26 cellular contexts compared by ENCODE assay signal in genomic region chr7:90006988-90007387, GRCh38.
DNase-seq lines count a peak whose midpoint lies in the region; ATAC-seq, FAIRE-seq and TF ChIP-seq lines count a peak whose summit lies in the region.
"Had no signal": no experiment of that assay in that cellular context is flagged by ENCODE, and none has a peak within 500 bp of the region (broad histone marks: within the 10 kb centered on the region; RNA-seq: fewer than 3 reads in every experiment).

No MANE protein-coding gene starts in this region.

- no peaks in the 10 kb centered on the region for H3K79me2 ChIP-seq in H9 (ENCODE audit: insufficient read depth, low read length)
- no peaks in the 10 kb centered on the region for H3K79me2 ChIP-seq in H1 (ENCODE audit: control insufficient read depth in 1 of 2, insufficient read depth in 2 of 2, low read length in 2 of 2)

- H3K4ac ChIP-seq in H9 (ENCODE audit: low read depth, low read length) (no peak overlapping the region), H1 (replicated peaks; ENCODE audit: insufficient read length, low read depth, low read length) (peak overlapping the region; percentile 38)

- H2BK15ac ChIP-seq in H9 (ENCODE audit: low read depth, low read length), result no peak overlapping the region
- H2BK15ac ChIP-seq in H1 (ENCODE audit: low read length), result no peak overlapping the region

- H2AK5ac ChIP-seq in H9 (ENCODE audit: insufficient read length, low read length), result no peak overlapping the region
- no peak overlapping the region for H2AK5ac ChIP-seq in H1 (ENCODE audit: low read depth, low read length)

- no peak overlapping the region for H4K8ac ChIP-seq in H9 (replicated peaks; ENCODE audit: insufficient read length, low read depth, low read length)
- no peak overlapping the region for H4K8ac ChIP-seq in H1 (ENCODE audit: extremely low read depth, insufficient read depth, low read length)

- no peaks in the 10 kb centered on the region for H3K23me2 ChIP-seq in H9 (ENCODE audit: insufficient read length, low read depth, low read length, poor library complexity, severe bottlenecking)
- no peaks in the 10 kb centered on the region for H3K23me2 ChIP-seq in H1 (ENCODE audit: low read depth, low read length)

- in situ Hi-C loops in transverse colon (cut with MboI; ENCODE audit: low pct_ligation_motif_present in 1 of 4, low pct_unique_long_range_greater_than_20kb in 1 of 4, low sequenced_read_pairs in 3 of 4), result no loop called here

- H3K36me3 ChIP-seq in H1 (ENCODE audit: control insufficient read depth in 2 of 4, insufficient read depth in 4 of 4, low read length in 3 of 4) (no peaks in the 10 kb centered on the region), transverse colon (no peaks in the 10 kb centered on the region)
- H3K36me3 ChIP-seq: SJCRH30 had no signal

- TF ChIP-seq POLR2A in H1 (IDR thresholded peaks at IDR 0.05; ENCODE audit: control extremely low read depth in 1 of 2, low read depth in 2 of 2, low read length in 2 of 2) (no peak), transverse colon (IDR thresholded peaks at IDR 0.05) (no peak)

- POLR2A ChIA-PET in H1 (lab: Charles Lee; ENCODE audit: partially characterized antibody), result no interaction called here

- H4K91ac ChIP-seq in H9 (ENCODE audit: insufficient read length, low read depth, low read length) (no peak overlapping the region), H1 (replicated peaks; ENCODE audit: insufficient read length, low read length) (peak overlapping the region; percentile 99)

- H3K4me1 Mint-ChIP-seq in H9, result peaks cover 24 to 26% of the 10 kb centered on the region in 2 experiments
- H3K4me1 Mint-ChIP-seq: CD4-positive, alpha-beta memory T cell; T-helper 17 cell had no signal

- H3K23ac ChIP-seq in H9 (ENCODE audit: insufficient read length, low read depth, low read length) (no peak overlapping the region), H1 (ENCODE audit: insufficient read length) (no peak overlapping the region)

- H2BK20ac ChIP-seq in H9 (ENCODE audit: low read depth, low read length, poor library complexity, severe bottlenecking) (no peak overlapping the region), H1 (ENCODE audit: low read length) (no peak overlapping the region)

- TF ChIP-seq RAD21 in H1 (IDR thresholded peaks at IDR 0.05 in 1 of 2, conservative IDR thresholded peaks at IDR 0.05 in 1 of 2; ENCODE audit: low read depth in 2 of 2, low read length in 2 of 2), result no peak

- H3K27ac Mint-ChIP-seq in H9, result peak overlapping the region in 2 of 3 experiments; percentile 73 to 97; a peak in 5 of 7 replicates
- H3K27ac Mint-ChIP-seq: CD4-positive, alpha-beta memory T cell; T-helper 17 cell had no signal

- no peak overlapping the region for H3K4me3 Mint-ChIP-seq in H9
- H3K4me3 Mint-ChIP-seq: CD4-positive, alpha-beta memory T cell; T-helper 17 cell had no signal

- H3T11ph ChIP-seq in H9 (ENCODE audit: low read length), result no peak overlapping the region

- TF ChIP-seq EP300 in H1 (IDR thresholded peaks at IDR 0.05; ENCODE audit: borderline replicate concordance in 1 of 2, low read depth in 2 of 2, low read length in 2 of 2) (no peak), transverse colon (IDR thresholded peaks at IDR 0.05; ENCODE audit: low read depth) (no peak)

- intact Hi-C loops in transverse colon (cut with DNase I; ENCODE audit: low total_unique reads), result no loop called here

- H3K79me1 ChIP-seq in H9 (ENCODE audit: insufficient read depth, low read depth, low read length, poor library complexity, severe bottlenecking) (no peaks in the 10 kb centered on the region), H1 (ENCODE audit: low read depth, low read length) (no peaks in the 10 kb centered on the region)

- FAIRE-seq in H1 (lab: Jason Lieb, UNC), result no peak
- FAIRE-seq: G401.6, HTR-8/SVneo, K562 had no signal

- DNase-seq in H9 (no peak), NCI-H526 treated with DMSO at 0.1 percent for 48 hours (lab: John Stamatoyannopoulos, UW) (peak; percentile 28), H1 (ENCODE audit: low read depth in 1 of 2, low spot score in 2 of 2) (no peak), transverse colon (peak; percentile 48), ecto neural progenitor cell (ENCODE audit: low spot score) (no peak)
- DNase-seq: C1 segment of cervical spinal cord; Caco-2; CD4-positive, alpha-beta memory T cell; Kasumi-1; MV-4-11; NCI-H1105; NCI-H1436 treated with DMSO at 0.1 percent for 48 hours; NCI-H1930; NCI-H2107; NCI-H524 treated with DMSO at 0.1 percent for 48 hours; NK-92 treated with Interleukin-12 subunit alpha and Interleukin-12 subunit beta, amount 100 ng/mL, for 24 hours; PC-9; SJCRH30; T-helper 17 cell had no signal

- H4K5ac ChIP-seq in H9 (ENCODE audit: insufficient read length, low read depth, low read length) (no peak overlapping the region), H1 (ENCODE audit: insufficient read length, low read depth, low read length) (peak overlapping the region; percentile 91)

- no peak overlapping the region for H3K14ac ChIP-seq in H9 (ENCODE audit: insufficient read depth, low read length)
- H3K14ac ChIP-seq in H1 (ENCODE audit: insufficient read length), result no peak overlapping the region

- H3K27me3 Mint-ChIP-seq in H9 (ENCODE audit: low read depth), result no peaks in the 10 kb centered on the region
- H3K27me3 Mint-ChIP-seq: CD4-positive, alpha-beta memory T cell; T-helper 17 cell had no signal

- TF ChIP-seq CTCF in H9 (conservative IDR thresholded peaks at IDR 0.05), result no peak
- TF ChIP-seq CTCF in H1 (IDR thresholded peaks at IDR 0.05; ENCODE audit: control extremely low read depth in 1 of 3, insufficient read depth in 1 of 3, low read depth in 1 of 3, low read length in 3 of 3), result no peak
- TF ChIP-seq CTCF in transverse colon (IDR thresholded peaks at IDR 0.05), result no peak

- H3K27ac ChIP-seq in H9 (ENCODE audit: insufficient read length, low read depth, low read length) (no peak overlapping the region), H1 (ENCODE audit: low read depth, low read length) (no peak overlapping the region), transverse colon (peak overlapping the region in 1 of 4 donors; percentile 22)
- H3K27ac ChIP-seq: PC-9, SJCRH30 had no signal

- H3K18ac ChIP-seq in H9 (ENCODE audit: insufficient read length, low read depth, low read length) (no peak overlapping the region), H1 (ENCODE audit: extremely low read depth, low read length) (peak overlapping the region; percentile 84)

- CTCF ChIA-PET in H1 (lab: Charles Lee; ENCODE audit: partially characterized antibody), result no interaction called here

- no peak overlapping the region for H3K9ac ChIP-seq in H9 (ENCODE audit: extremely low read depth, insufficient read length, low read length)
- no peak overlapping the region for H3K9ac ChIP-seq in H1 (replicated peaks in 1 of 4; ENCODE audit: extremely low read depth in 1 of 4, low read depth in 3 of 4, low read length in 3 of 4)

- no peak overlapping the region for H2BK120ac ChIP-seq in H9 (ENCODE audit: low read depth, low read length, poor library complexity, severe bottlenecking)
- H2BK120ac ChIP-seq in H1 (replicated peaks; ENCODE audit: low read depth, low read length), result peak overlapping the region; percentile 95

- H3K27me3 ChIP-seq in H9 (ENCODE audit: insufficient read depth, low read length) (no peaks in the 10 kb centered on the region), H1 (replicated peaks in 1 of 4; ENCODE audit: control insufficient read depth in 3 of 4, extremely low read depth in 1 of 4, insufficient read depth in 3 of 4, low read length in 3 of 4) (no peaks in the 10 kb centered on the region), transverse colon (no peaks in the 10 kb centered on the region)
- H3K27me3 ChIP-seq: SJCRH30 had no signal

- no peaks in the 10 kb centered on the region; a peak in 1 of 7 replicates for H3K36me3 Mint-ChIP-seq in H9 (ENCODE audit: insufficient read depth in 1 of 3, low read depth in 3 of 3)
- H3K36me3 Mint-ChIP-seq: CD4-positive, alpha-beta memory T cell had no signal

- H2AFZ ChIP-seq in H9 (ENCODE audit: low read length) (peak overlapping the region; percentile 52), H1 (ENCODE audit: low read length) (peak overlapping the region; percentile 26; the same call in 1 of the 2 replicates)
- H2AFZ ChIP-seq: PC-9 had no signal

- H3K9me3 Mint-ChIP-seq in H9, result no peaks in the 10 kb centered on the region

- H3K9me3 ChIP-seq in H9 (ENCODE audit: control insufficient read depth, low read depth, low read length) (no peaks in the 10 kb centered on the region), H1 (ENCODE audit: insufficient read depth in 2 of 2, low read depth in 1 of 2, low read length in 1 of 2) (no peaks in the 10 kb centered on the region), transverse colon (no peaks in the 10 kb centered on the region)
- H3K9me3 ChIP-seq: Caco-2, SJCRH30 had no signal

- ATAC-seq in GM21447 (IDR thresholded peaks at IDR 0.05; ENCODE audit: unreplicated experiment) (no peak), HG02885 (IDR thresholded peaks at IDR 0.05; ENCODE audit: poor library complexity, unreplicated experiment) (no peak)
- ATAC-seq: K562, Right ventricle myocardium inferior, SK-N-SH treated with all-trans-retinoic acid at 6 μM for 48 hours, T-helper 17 cell had no signal

- H2BK12ac ChIP-seq in H9 (ENCODE audit: insufficient read length, low read depth, low read length) (no peak overlapping the region), H1 (ENCODE audit: low read depth, low read length) (0 out of 2 replicates have a peak overlapping the region, but pooled peaks have one; percentile 80)

- H3K4me3 ChIP-seq in H1 (ENCODE audit: extremely low read depth in 1 of 4, insufficient read depth in 2 of 4, low read depth in 3 of 4, low read length in 4 of 4), result no peak overlapping the region
- H3K4me3 ChIP-seq in transverse colon, result no peak overlapping the region
- H3K4me3 ChIP-seq: K562, PC-9, SJCRH30 had no signal

- H2BK5ac ChIP-seq in H9 (ENCODE audit: insufficient read length, low read length) (no peak overlapping the region), H1 (ENCODE audit: low read depth, low read length) (peak overlapping the region; percentile 85; the same call in 1 of the 2 replicates)

- no peak overlapping the region for H3K56ac ChIP-seq in H9 (ENCODE audit: insufficient read length, low read depth, low read length)
- no peak overlapping the region for H3K56ac ChIP-seq in H1 (replicated peaks; ENCODE audit: insufficient read length, low read depth, low read length)

- H3K4me1 ChIP-seq in H9 (ENCODE audit: insufficient read depth, low read length), result peaks cover 3% of the 10 kb centered on the region; the same call in 1 of the 2 replicates
- peaks cover 0 to 3% (median 1%) of the 10 kb centered on the region in 4 experiments; a peak in 2 of 7 replicates for H3K4me1 ChIP-seq in H1 (replicated peaks in 1 of 4; ENCODE audit: control insufficient read depth in 3 of 4, insufficient read depth in 4 of 4, low read length in 3 of 4)
- H3K4me1 ChIP-seq in transverse colon, result peaks cover 0 to 4% (median 0%) of the 10 kb centered on the region in 4 donors
- H3K4me1 ChIP-seq: Caco-2, SJCRH30 had no signal

- H4K20me1 ChIP-seq in H9 (ENCODE audit: control insufficient read depth, insufficient read depth, insufficient read length) (no peaks in the 10 kb centered on the region), H1 (replicated peaks in 1 of 2; ENCODE audit: control insufficient read depth in 1 of 2, insufficient read depth in 2 of 2, low read length in 2 of 2) (no peaks in the 10 kb centered on the region)

- no CpG with 5 or more reads among the region's 4 CpGs for WGBS in H9 (ENCODE audit: extremely low coverage, insufficient read length, low lambda C conversion rate)
- WGBS in H1 (ENCODE audit: extremely low coverage in 1 of 2, insufficient coverage in 1 of 2, insufficient read length in 1 of 2, insufficient replicate concordance in 2 of 2, low coverage in 1 of 2, low lambda C conversion rate in 2 of 2, missing lambda C conversion rate in 1 of 2), 2 experiments, result 79% methylated on average over 4 of the region's 4 CpGs; no CpG with 5 or more reads in 1 of the 2 experiments
- WGBS in transverse colon (ENCODE audit: low coverage in 1 of 2), 2 donors, result 24 to 46% methylated on average over 3 to 4 of the region's 4 CpGs

- no peak overlapping the region for H3K4me2 ChIP-seq in H9 (ENCODE audit: insufficient read depth, insufficient read length, low read length)
- no peak overlapping the region; a peak in 1 of 4 replicates for H3K4me2 ChIP-seq in H1 (ENCODE audit: insufficient read depth in 1 of 2, low read depth in 2 of 2, low read length in 2 of 2)
- H3K4me2 ChIP-seq: PC-9 had no signal

Comparison
In these comparisons a context has a peak if more than half of its experiments do, and no peak if none do; other contexts are left out.
1. DNase-seq: peak in NCI-H526 treated with DMSO at 0.1 percent for 48 hours (single experiment) and transverse colon (single experiment); none in H9 (single experiment), H1 (0 of 2) and ecto neural progenitor cell (single experiment).